In genomic region chr3:192216067-192216466, GRCh38 we compare ENCODE assay signal across 20 cellular contexts.
DNase-seq lines count a peak whose midpoint lies in the region; ATAC-seq, FAIRE-seq and TF ChIP-seq lines count a peak whose summit lies in the region.
"Had no signal": no experiment of that assay in that cellular context is flagged by ENCODE, and none has a peak within 500 bp of the region (broad histone marks: within the 10 kb centered on the region; RNA-seq: fewer than 3 reads in every experiment).

No MANE protein-coding gene starts in this region.

- H3F3A ChIP-seq in MM.1S (ENCODE audit: insufficient read depth, low read length) = no peaks in the 10 kb centered on the region

- H3K4me2 ChIP-seq in MM.1S (ENCODE audit: low read depth, low read length) = no peak overlapping the region
- H3K4me2 ChIP-seq: BLaER1 had no signal

- H3K27ac ChIP-seq in MM.1S (ENCODE audit: low read length) = no peak overlapping the region
- H3K27ac ChIP-seq: BLaER1, C4-2B, GM23248 had no signal

- peak; percentile 43 for FAIRE-seq in H54 (lab: Jason Lieb, UNC)
- FAIRE-seq: GM12878, GM19239 had no signal

- no peak for ATAC-seq in left lobe of liver
- ATAC-seq: CD8-positive, alpha-beta T cell; GM12878 had no signal

- H3K9me3 ChIP-seq in MM.1S (replicated peaks; ENCODE audit: insufficient read depth, low read length) = no peaks in the 10 kb centered on the region
- H3K9me3 ChIP-seq: BLaER1, Caco-2, HAP-1 had no signal

- no peak for TF ChIP-seq CTCF in MM.1S (IDR thresholded peaks at IDR 0.05; ENCODE audit: low read length)

- DNase-seq in H54 (ENCODE audit: insufficient read length, low spot score) = no peak
- DNase-seq in globus pallidus (ENCODE audit: low spot score) = peak; percentile 75
- peak; percentile 78 for DNase-seq in putamen (ENCODE audit: low spot score)
- DNase-seq in stimulated activated CD4-positive, alpha-beta T cell treated with anti-CD3 and anti-CD28 coated beads, Interleukin-2, amount 100 ng/mL, for 48 hours = no peak
- no peak for DNase-seq in MM.1S
- DNase-seq in left lobe of liver (ENCODE audit: low spot score) = no peak
- DNase-seq: Caco-2; CD4-positive, CD25-positive, alpha-beta regulatory T cell; CD8-positive, alpha-beta T cell; DMS 273 treated with DMSO at 0.1 percent for 48 hours; DMS79; EL; GDM1; GM23248; HFFc6 had no signal

- no peaks in the 10 kb centered on the region for H3K9me2 ChIP-seq in MM.1S (replicated peaks; ENCODE audit: insufficient read depth, low read length)

- no peaks in the 10 kb centered on the region for H4K20me1 ChIP-seq in MM.1S (ENCODE audit: insufficient read depth, low read length)
- H4K20me1 ChIP-seq: BLaER1 had no signal

- no peaks in the 10 kb centered on the region for H3K36me3 ChIP-seq in MM.1S (replicated peaks; ENCODE audit: insufficient read depth, low read length)
- H3K36me3 ChIP-seq: BLaER1, HAP-1 had no signal

- H3K9ac ChIP-seq in MM.1S (ENCODE audit: low read length) = no peak overlapping the region
- H3K9ac ChIP-seq: BLaER1, GM23248 had no signal

- H2AFZ ChIP-seq in MM.1S (ENCODE audit: low read length) = no peak overlapping the region
- H2AFZ ChIP-seq: GM23248 had no signal

- H3K79me2 ChIP-seq in MM.1S (ENCODE audit: low read length) = no peaks in the 10 kb centered on the region

- H3K4me3 ChIP-seq in MM.1S (ENCODE audit: low read length) = no peak overlapping the region
- H3K4me3 ChIP-seq: BLaER1, GM12878, GM23248, HAP-1 had no signal

- no peaks in the 10 kb centered on the region for H3K4me1 ChIP-seq in MM.1S (ENCODE audit: low read length)
- H3K4me1 ChIP-seq: Caco-2, HAP-1 had no signal

- no peaks in the 10 kb centered on the region for H3K27me3 ChIP-seq in MM.1S (replicated peaks; ENCODE audit: insufficient read depth, low read length)
- H3K27me3 ChIP-seq: BLaER1 had no signal

- TF ChIP-seq POLR2A in H54 (IDR thresholded peaks at IDR 0.05; ENCODE audit: low read depth, low read length) = no peak

Comparison
In these comparisons a context has a peak if more than half of its experiments do, and no peak if none do; other contexts are left out.
1. DNase-seq: peak in globus pallidus (single experiment) and putamen (single experiment); none in H54 (single experiment), stimulated activated CD4-positive, alpha-beta T cell treated with anti-CD3 and anti-CD28 coated beads, Interleukin-2, amount 100 ng/mL, for 48 hours (0 of 2), MM.1S (single experiment) and left lobe of liver (single experiment).